Comparison of ENCODE assay signal across 11 cellular contexts in genomic region chr2:127634066-127634617, GRCh38. TPM values are rescaled to one million over a fixed set of nuclear protein-coding genes. Genes with fewer than 3 reads are reported as not detected.
DNase-seq lines count a peak whose midpoint lies in the region; ATAC-seq and TF ChIP-seq lines count a peak whose summit lies in the region.
"Had no signal": no experiment of that assay in that cellular context is flagged by ENCODE, and none has a peak within 500 bp of the region (broad histone marks: within the 10 kb centered on the region; RNA-seq: fewer than 3 reads in every experiment).

No MANE protein-coding gene starts in this region.

- H3K79me2 ChIP-seq in trophoblast cell (ENCODE audit: control insufficient read depth, insufficient read depth, low read length, poor library complexity) = peaks cover 3% of the 10 kb centered on the region

- H2BK120ac ChIP-seq in trophoblast cell (ENCODE audit: insufficient read depth, low read length, poor library complexity) = no peak overlapping the region

- no peaks in the 10 kb centered on the region for H3K36me3 ChIP-seq in CD8-positive, alpha-beta T cell (ENCODE audit: insufficient read depth, low read length)
- no peaks in the 10 kb centered on the region for H3K36me3 ChIP-seq in HEK293 (ENCODE audit: control insufficient read depth in 2 of 2, insufficient read depth in 1 of 2, low read length in 2 of 2)
- H3K36me3 ChIP-seq in trophoblast cell (ENCODE audit: control insufficient read depth in 1 of 2, insufficient read depth in 2 of 2, low read length in 2 of 2) = no peaks in the 10 kb centered on the region

- peak overlapping the region; percentile 17 for H4K91ac ChIP-seq in trophoblast cell (ENCODE audit: low read depth, low read length)

- peaks cover 7% of the 10 kb centered on the region for H3K36me3 Mint-ChIP-seq in CD8-positive, alpha-beta T cell
- no peaks in the 10 kb centered on the region for H3K36me3 Mint-ChIP-seq in dendritic cell treated with granulocyte-macrophage colony-stimulating factor and Interleukin-4, amounts not matched to agents 40 ng/mL and 50 ng/mL, for 4 days (ENCODE audit: low read depth)
- H3K36me3 Mint-ChIP-seq: activated CD4-positive, alpha-beta memory T cell treated with anti-CD3 and anti-CD28 coated beads for 36 hours had no signal

- H3K9me3 Mint-ChIP-seq in CD8-positive, alpha-beta T cell = no peaks in the 10 kb centered on the region
- H3K9me3 Mint-ChIP-seq in dendritic cell treated with granulocyte-macrophage colony-stimulating factor and Interleukin-4, amounts not matched to agents 40 ng/mL and 50 ng/mL, for 4 days = no peaks in the 10 kb centered on the region
- H3K9me3 Mint-ChIP-seq: activated CD4-positive, alpha-beta memory T cell treated with anti-CD3 and anti-CD28 coated beads for 36 hours had no signal

- intact Hi-C loops in CD8-positive, alpha-beta T cell (cut with DNase I, micrococcal nuclease) = no loop called here
- intact Hi-C loops in dendritic cell treated with granulocyte-macrophage colony-stimulating factor and Interleukin-4, amounts not matched to agents 40 ng/mL and 50 ng/mL, for 4 days (cut with micrococcal nuclease) = loop anchor here (10.0 kb wide), 1 partner anchor 109 kb away; the partner anchor contains the start of gene IWS1

- H3K27ac ChIP-seq in CD8-positive, alpha-beta T cell (ENCODE audit: low read depth, low read length) = no peak overlapping the region
- H3K27ac ChIP-seq in HEK293 (ENCODE audit: extremely low read depth, low read depth, low read length) (no peak overlapping the region), trophoblast cell (ENCODE audit: low read depth, low read length) (no peak overlapping the region)

- CTCF ChIA-PET in CD8-positive, alpha-beta T cell (lab: Charles Lee) = interaction anchor here (1.3 kb wide), 1 partner anchor 42 kb away, joined by 5 read pairs; no protein-coding TSS in a partner anchor
- CTCF ChIA-PET in HEK293 (lab: Yijun Ruan, JAX) = interaction anchor here (0.6 kb wide), 1 partner anchor 42 kb away, joined by 4 read pairs; no protein-coding TSS in a partner anchor

- no peak overlapping the region for H4K12ac ChIP-seq in trophoblast cell (ENCODE audit: low read depth, low read length)

- no peak overlapping the region for H3K14ac ChIP-seq in trophoblast cell (ENCODE audit: low read length)

- DNase-seq in CD8-positive, alpha-beta T cell = no peak
- no peak for DNase-seq in trophoblast cell
- DNase-seq in T-helper 2 cell = no peak
- DNase-seq: activated CD4-positive, alpha-beta memory T cell treated with anti-CD3 and anti-CD28 coated beads for 36 hours; activated effector memory CD4-positive, alpha-beta T cell treated with Interleukin-2 at 50 U/mL for 16 hours had no signal

- H2AK5ac ChIP-seq in trophoblast cell (ENCODE audit: low read length) = no peak overlapping the region

- no peak for TF ChIP-seq CTCF in CD8-positive, alpha-beta T cell (IDR thresholded peaks at IDR 0.05)
- TF ChIP-seq CTCF in HEK293 (tag by site-specific recombination; IDR thresholded peaks at IDR 0.05) = no peak

- H3K9me3 ChIP-seq in CD8-positive, alpha-beta T cell (ENCODE audit: low read length) = no peaks in the 10 kb centered on the region
- no peaks in the 10 kb centered on the region for H3K9me3 ChIP-seq in HEK293 (ENCODE audit: control insufficient read depth, insufficient read depth, low read depth, low read length)
- H3K9me3 ChIP-seq in trophoblast cell (ENCODE audit: insufficient read depth, low read depth, low read length) = peaks cover 2% of the 10 kb centered on the region

- peaks cover 71% of the 10 kb centered on the region for H3K4me1 ChIP-seq in CD8-positive, alpha-beta T cell (ENCODE audit: insufficient read depth, low read length)
- H3K4me1 ChIP-seq in HEK293 (ENCODE audit: control insufficient read depth, insufficient read depth, low read length) (peaks cover 2% of the 10 kb centered on the region; the same call in 1 of the 2 replicates), trophoblast cell (ENCODE audit: control insufficient read depth in 1 of 2, insufficient read depth in 2 of 2, low read length in 2 of 2) (peaks cover 13 to 21% of the 10 kb centered on the region in 2 experiments)

- H3K4me3 Mint-ChIP-seq in CD8-positive, alpha-beta T cell = no peak overlapping the region
- no peak overlapping the region for H3K4me3 Mint-ChIP-seq in dendritic cell treated with granulocyte-macrophage colony-stimulating factor and Interleukin-4, amounts not matched to agents 40 ng/mL and 50 ng/mL, for 4 days
- H3K4me3 Mint-ChIP-seq: activated CD4-positive, alpha-beta memory T cell treated with anti-CD3 and anti-CD28 coated beads for 36 hours had no signal

- H3K9ac ChIP-seq in trophoblast cell (ENCODE audit: low read length) = no peak overlapping the region

- POLR2A ChIA-PET in CD8-positive, alpha-beta T cell (lab: Charles Lee) = no interaction called here
- POLR2A ChIA-PET in HEK293 (lab: Yijun Ruan, JAX) = no interaction called here

- H3K4me3 ChIP-seq in CD8-positive, alpha-beta T cell (ENCODE audit: low read depth, low read length) = no peak overlapping the region
- no peak overlapping the region for H3K4me3 ChIP-seq in HEK293 (ENCODE audit: low read depth, low read length)
- H3K4me3 ChIP-seq in trophoblast cell (ENCODE audit: low read depth, low read length) = no peak overlapping the region

- no peak overlapping the region for H2AFZ ChIP-seq in trophoblast cell (ENCODE audit: insufficient read depth, low read length, poor library complexity)

- peaks cover 55% of the 10 kb centered on the region for H3K4me1 Mint-ChIP-seq in CD8-positive, alpha-beta T cell (ENCODE audit: low read depth)
- peaks cover 97% of the 10 kb centered on the region for H3K4me1 Mint-ChIP-seq in dendritic cell treated with granulocyte-macrophage colony-stimulating factor and Interleukin-4, amounts not matched to agents 40 ng/mL and 50 ng/mL, for 4 days (ENCODE audit: low read depth)

- no CpG with 5 or more reads among the region's 16 CpGs for WGBS in trophoblast cell (ENCODE audit: extremely low coverage, insufficient coverage, insufficient read length)

- H3K27me3 Mint-ChIP-seq in CD8-positive, alpha-beta T cell (ENCODE audit: low read depth) = no peaks in the 10 kb centered on the region
- no peaks in the 10 kb centered on the region for H3K27me3 Mint-ChIP-seq in dendritic cell treated with granulocyte-macrophage colony-stimulating factor and Interleukin-4, amounts not matched to agents 40 ng/mL and 50 ng/mL, for 4 days
- H3K27me3 Mint-ChIP-seq: activated CD4-positive, alpha-beta memory T cell treated with anti-CD3 and anti-CD28 coated beads for 36 hours had no signal

- H3K4me2 ChIP-seq in trophoblast cell (ENCODE audit: low read length) = no peak overlapping the region

- H3K4ac ChIP-seq in trophoblast cell (ENCODE audit: low read depth, low read length) = no peak overlapping the region

- no peak overlapping the region for H3K23ac ChIP-seq in trophoblast cell (ENCODE audit: low read length)

- peak overlapping the region; percentile 5 for H2BK12ac ChIP-seq in trophoblast cell (ENCODE audit: low read length)

- H4K8ac ChIP-seq in trophoblast cell (ENCODE audit: low read depth, low read length) = no peak overlapping the region

- H2BK5ac ChIP-seq in trophoblast cell (ENCODE audit: low read depth, low read length, poor library complexity) = no peak overlapping the region

- H3K27me3 ChIP-seq in CD8-positive, alpha-beta T cell (ENCODE audit: insufficient read depth, low read length) = no peaks in the 10 kb centered on the region
- no peaks in the 10 kb centered on the region for H3K27me3 ChIP-seq in trophoblast cell (ENCODE audit: insufficient read depth, low read length)

- peak overlapping the region; percentile 49 for H3K27ac Mint-ChIP-seq in CD8-positive, alpha-beta T cell
- H3K27ac Mint-ChIP-seq in dendritic cell treated with granulocyte-macrophage colony-stimulating factor and Interleukin-4, amounts not matched to agents 40 ng/mL and 50 ng/mL, for 4 days = peak overlapping the region; percentile 89
- H3K27ac Mint-ChIP-seq: activated CD4-positive, alpha-beta memory T cell treated with anti-CD3 and anti-CD28 coated beads for 36 hours had no signal

- H3K18ac ChIP-seq in trophoblast cell (ENCODE audit: low read length) = no peak overlapping the region

- peaks cover 20% of the 10 kb centered on the region for H3K79me1 ChIP-seq in trophoblast cell (ENCODE audit: low read length)

- ATAC-seq in CD8-positive, alpha-beta T cell = no peak
- no peak for ATAC-seq in HG02885 (IDR thresholded peaks at IDR 0.05; ENCODE audit: poor library complexity, unreplicated experiment)
- ATAC-seq in HG03439 (IDR thresholded peaks at IDR 0.05; ENCODE audit: unreplicated experiment) = no peak

TF ChIP-seq in HEK293, 187 proteins besides CTCF, POLR2A, EP300 and RAD21:
- TF ChIP-seq ZFP41 (tag by site-specific recombination; IDR thresholded peaks at IDR 0.05; ENCODE audit: borderline replicate concordance) (no peak), ZNF223 (tag by site-specific recombination; IDR thresholded peaks at IDR 0.05) (no peak), ZNF571 (tag by site-specific recombination; IDR thresholded peaks at IDR 0.05) (no peak), ZNF350 (tag by site-specific recombination; IDR thresholded peaks at IDR 0.05) (no peak), EGR2 (tag by site-specific recombination; IDR thresholded peaks at IDR 0.05; ENCODE audit: low read depth) (peak; percentile 68), ZNF174 (tag by site-specific recombination; IDR thresholded peaks at IDR 0.05) (no peak), ZFHX2 (tag by site-specific recombination; conservative IDR thresholded peaks at IDR 0.05) (peak; percentile 69), PRDM4 (tag by site-specific recombination; IDR thresholded peaks at IDR 0.05) (no peak), GLIS2 (tag by site-specific recombination; IDR thresholded peaks at IDR 0.05) (no peak)

RNA-seq across cellular contexts. Expression of gene GPR17, which starts 11.8 kb away (rescaled TPM):
- not detected for total RNA-seq in CD8-positive, alpha-beta T cell
- 0.25 and 0.33 TPM in 2 replicates for polyA plus RNA-seq in trophoblast cell (2013)
- total RNA-seq: activated CD4-positive, alpha-beta memory T cell treated with anti-CD3 and anti-CD28 coated beads for 36 hours; T-helper 2 cell treated with Interferon-gamma antibody and Interleukin-4, amounts not matched to agents 100 ng/mL and 5 ng/mL, for 36 hours had no signal
- polyA plus RNA-seq: neural cell had no signal

RNA-seq across cellular contexts. Expression of gene LIMS2, which starts 41.2 kb away (rescaled TPM):
- total RNA-seq in CD8-positive, alpha-beta T cell = 1 to 10 TPM; 2.8 to 2.9 TPM
- 14.6 and 16.2 TPM in 2 replicates for polyA plus RNA-seq in trophoblast cell (2013)
- polyA plus RNA-seq: neural cell had no signal
